ENCODE assay signal across 13 cellular contexts in genomic region chr2:181231886-181232644, GRCh38.
DNase-seq lines count a peak whose midpoint lies in the region; ATAC-seq lines count a peak whose summit lies in the region.
"Had no signal": no experiment of that assay in that cellular context is flagged by ENCODE, and none has a peak within 500 bp of the region (broad histone marks: within the 10 kb centered on the region; RNA-seq: fewer than 3 reads in every experiment).

No MANE protein-coding gene starts in this region.

- peak; percentile 33 for DNase-seq in NCI-H748 (lab: John Stamatoyannopoulos, UW; ENCODE audit: unreplicated experiment)
- no peak for DNase-seq in NCI-H748 treated with DMSO at 0.1 percent for 48 hours (lab: John Stamatoyannopoulos, UW)
- DNase-seq in NCI-H774 (lab: John Stamatoyannopoulos, UW) = peak; percentile 10
- DNase-seq in fibroblast of peridontal ligament (ENCODE audit: extremely low read depth) = peak; percentile 56
- no peak for DNase-seq in activated CD8-positive, alpha-beta memory T cell treated with anti-CD3 and anti-CD28 coated beads, Interleukin-2, amount 50 U/mL, for 4 hours
- no peak for DNase-seq in iPS-NIHi7 (ENCODE audit: extremely low spot score)
- DNase-seq in activated T-cell treated with anti-CD3 and anti-CD28 coated beads, Interleukin-2, amount 50 U/mL, for 48 hours = no peak
- DNase-seq: activated CD4-positive, alpha-beta T cell treated with anti-CD3 and anti-CD28 coated beads for 1 hour; activated naive CD8-positive, alpha-beta T cell treated with anti-CD3 and anti-CD28 coated beads for 36 hours; Kasumi-1; NCI-H1930; T-cell had no signal

- no peak for ATAC-seq in HG03095 (IDR thresholded peaks at IDR 0.05; ENCODE audit: unreplicated experiment)
- ATAC-seq: T-cell had no signal

Comparison
In these comparisons a context has a peak if more than half of its experiments do, and no peak if none do; other contexts are left out.
1. DNase-seq: peak in NCI-H748 (single experiment), NCI-H774 (single experiment) and fibroblast of peridontal ligament (single experiment); none in NCI-H748 treated with DMSO at 0.1 percent for 48 hours (single experiment), activated CD8-positive, alpha-beta memory T cell treated with anti-CD3 and anti-CD28 coated beads, Interleukin-2, amount 50 U/mL, for 4 hours (single experiment), iPS-NIHi7 (single experiment) and activated T-cell treated with anti-CD3 and anti-CD28 coated beads, Interleukin-2, amount 50 U/mL, for 48 hours (0 of 2).